ENCODE assay signal across 9 cellular contexts in genomic region chr11:16738949-16739262, GRCh38. TPM values are rescaled to one million over a fixed set of nuclear protein-coding genes. Genes with fewer than 3 reads are reported as not detected.
DNase-seq lines count a peak whose midpoint lies in the region; ATAC-seq and TF ChIP-seq lines count a peak whose summit lies in the region.
"Had no signal": no experiment of that assay in that cellular context is flagged by ENCODE, and none has a peak within 500 bp of the region (broad histone marks: within the 10 kb centered on the region; RNA-seq: fewer than 3 reads in every experiment).

No MANE protein-coding gene starts in this region.

- H3K36me3 ChIP-seq in neural cell (ENCODE audit: insufficient read depth, low read length): no peaks in the 10 kb centered on the region

- peak overlapping the region; percentile 69 for H3K4me2 ChIP-seq in neural cell (ENCODE audit: low read length)

- H3K9me2 ChIP-seq in neural cell (ENCODE audit: insufficient read depth, low read length): no peaks in the 10 kb centered on the region

- H3K27me3 Mint-ChIP-seq in central memory CD8-positive, alpha-beta T cell: no peaks in the 10 kb centered on the region
- H3K27me3 Mint-ChIP-seq: dendritic cell treated with granulocyte-macrophage colony-stimulating factor and Interleukin-4, amounts not matched to agents 40 ng/mL and 50 ng/mL, for 4 days had no signal

- TF ChIP-seq RAD21 in neural cell (conservative IDR thresholded peaks at IDR 0.05): no peak

- peak overlapping the region; percentile 85 for H2AFZ ChIP-seq in neural cell (ENCODE audit: low read depth, low read length)

- no peaks in the 10 kb centered on the region for H3F3A ChIP-seq in neural cell (ENCODE audit: insufficient read depth, low read length, poor library complexity, severe bottlenecking)

- H3K9me3 Mint-ChIP-seq in central memory CD8-positive, alpha-beta T cell: no peaks in the 10 kb centered on the region
- H3K9me3 Mint-ChIP-seq: dendritic cell treated with granulocyte-macrophage colony-stimulating factor and Interleukin-4, amounts not matched to agents 40 ng/mL and 50 ng/mL, for 4 days had no signal

- TF ChIP-seq CTCF in neural cell (IDR thresholded peaks at IDR 0.05; ENCODE audit: poor library complexity, severe bottlenecking): no peak

- H3K27ac Mint-ChIP-seq in central memory CD8-positive, alpha-beta T cell (ENCODE audit: low read depth): no peak overlapping the region
- H3K27ac Mint-ChIP-seq: dendritic cell treated with granulocyte-macrophage colony-stimulating factor and Interleukin-4, amounts not matched to agents 40 ng/mL and 50 ng/mL, for 4 days had no signal

- H3K9ac ChIP-seq in neural cell (ENCODE audit: low read length): peak overlapping the region; percentile 97

- H3K27me3 ChIP-seq in neural cell (ENCODE audit: insufficient read depth, low read depth, low read length): no peaks in the 10 kb centered on the region

- peak overlapping the region; percentile 75 for H3K4me3 ChIP-seq in neural cell (ENCODE audit: low read length)

- H3K4me1 Mint-ChIP-seq in central memory CD8-positive, alpha-beta T cell: peaks cover 19% of the 10 kb centered on the region

- peak; percentile 0 for ATAC-seq in HG02870 (IDR thresholded peaks at IDR 0.05; ENCODE audit: unreplicated experiment)
- ATAC-seq in central memory CD8-positive, alpha-beta T cell (replicated peaks; ENCODE audit: extremely low read depth, poor library complexity, severe bottlenecking): peak; percentile 9
- no peak for ATAC-seq in GM19324 (IDR thresholded peaks at IDR 0.05; ENCODE audit: low FRiP score, unreplicated experiment)

- H3K36me3 Mint-ChIP-seq in central memory CD8-positive, alpha-beta T cell (ENCODE audit: insufficient read depth): peaks cover 11% of the 10 kb centered on the region

- peak overlapping the region; percentile 99 for H3K27ac ChIP-seq in neural cell (ENCODE audit: low read length)

- H3K9me3 ChIP-seq in neural cell (ENCODE audit: low read length): peaks cover 3% of the 10 kb centered on the region

- TF ChIP-seq EP300 in neural cell (conservative IDR thresholded peaks at IDR 0.05; ENCODE audit: poor library complexity, severe bottlenecking): no peak

- H3K4me3 Mint-ChIP-seq in central memory CD8-positive, alpha-beta T cell: no peak overlapping the region
- H3K4me3 Mint-ChIP-seq: dendritic cell treated with granulocyte-macrophage colony-stimulating factor and Interleukin-4, amounts not matched to agents 40 ng/mL and 50 ng/mL, for 4 days had no signal

- DNase-seq in CD1c-positive myeloid dendritic cell (ENCODE audit: extremely low spot score) (peak; percentile 70), foreskin melanocyte (no peak), HT-29 (ENCODE audit: low spot score) (no peak), NCI-H1436 (lab: John Stamatoyannopoulos, UW) (no peak)
- DNase-seq in central memory CD8-positive, alpha-beta T cell (ENCODE audit: low spot score in 2 of 2): no peak

- peaks cover 54% of the 10 kb centered on the region for H3K79me2 ChIP-seq in neural cell (replicated peaks; ENCODE audit: insufficient read depth, low read length)

- no peaks in the 10 kb centered on the region for H4K20me1 ChIP-seq in neural cell (ENCODE audit: insufficient read depth)

TF ChIP-seq in neural cell, 6 proteins besides CTCF, POLR2A, EP300 and RAD21:
- TF ChIP-seq SMC3 (conservative IDR thresholded peaks at IDR 0.05; ENCODE audit: poor library complexity) (no peak), MXI1 (conservative IDR thresholded peaks at IDR 0.05; ENCODE audit: poor library complexity, severe bottlenecking) (no peak), TAF1 (IDR thresholded peaks at IDR 0.05; ENCODE audit: low read depth) (no peak), POLR2AphosphoS5 (IDR thresholded peaks at IDR 0.05) (no peak), REST (IDR thresholded peaks at IDR 0.05; ENCODE audit: borderline replicate concordance) (no peak), EZH2 (IDR thresholded peaks at IDR 0.05; ENCODE audit: borderline replicate concordance, insufficient read depth, low read length, poor library complexity, severe bottlenecking) (no peak)

RNA-seq across cellular contexts. Expression of gene C11orf58, which starts 0.5 kb away (rescaled TPM):
- polyA plus RNA-seq in neural cell: 217 and 226 TPM in 2 replicates
- polyA minus RNA-seq in neural cell: 227 and 241 TPM in 2 replicates
- 107 and 117 TPM in 2 replicates for total RNA-seq in HT-29 (2014; rRNA removed; shearing (Covaris generic))
